ENCODE assay signal across 23 cellular contexts in the genomic region with DNA sequence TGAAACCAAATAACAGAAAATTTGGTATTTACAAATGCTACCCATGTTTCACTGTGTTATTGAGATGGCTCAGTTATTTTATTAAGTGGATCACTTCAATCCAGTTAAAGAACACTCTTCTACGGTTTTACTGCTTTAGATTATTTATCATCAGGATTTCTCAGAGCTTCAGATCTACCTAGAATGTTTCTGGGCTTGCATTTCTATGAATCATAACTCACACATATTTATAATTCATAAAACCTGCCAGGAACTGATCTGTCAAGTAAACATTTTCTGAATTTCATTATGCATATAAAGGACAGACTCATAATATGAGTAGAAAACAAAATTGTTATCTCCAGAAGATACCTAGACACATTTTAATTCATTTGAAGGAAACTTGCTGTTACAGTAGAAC.
"Had no signal": no experiment of that assay in that cellular context is flagged by ENCODE, and none has a peak within 500 bp of the region (broad histone marks: within the 10 kb centered on the region; RNA-seq: fewer than 3 reads in every experiment).

No MANE protein-coding gene starts in this region.

- H3K27ac Mint-ChIP-seq: effector memory CD8-positive, alpha-beta T cell; memory B cell; natural killer cell; stimulated activated naive B cell treated with anti-CD40 and anti-IgM and Interleukin-4, amounts not matched to agents 10 μg/mL and 1 μg/mL and 100 μg/mL, for 72 hours; stimulated activated naive CD8-positive, alpha-beta T cell treated with anti-CD3 and anti-CD28 coated beads, Interleukin-15, amount 100 ng/mL, for 72 hours; type B pancreatic cell had no signal

- H3K4me1 ChIP-seq: gastroesophageal sphincter, heart left ventricle, lower lobe of right lung, right lobe of liver, thyroid gland had no signal

- H3K4me1 Mint-ChIP-seq: memory B cell; natural killer cell; neural crest cell; stimulated activated naive B cell treated with anti-CD40 and anti-IgM and Interleukin-4, amounts not matched to agents 10 μg/mL and 1 μg/mL and 100 μg/mL, for 72 hours; stimulated activated naive CD8-positive, alpha-beta T cell treated with anti-CD3 and anti-CD28 coated beads, Interleukin-15, amount 100 ng/mL, for 72 hours had no signal

- H3K9me3 ChIP-seq: gastroesophageal sphincter, heart left ventricle, lower lobe of right lung, neutrophil, pancreas, right lobe of liver, thyroid gland had no signal

- FAIRE-seq: endometrium, pancreas, small intestine had no signal

- DNase-seq: cortex of kidney; effector memory CD8-positive, alpha-beta T cell; foreskin fibroblast; heart left ventricle; hippocampal formation; islet precursor cell; left ventricle myocardium superior; lower lobe of right lung; natural killer cell; pancreas; right lobe of liver; small intestine; stimulated activated CD4-positive, alpha-beta T cell treated with anti-CD3 and anti-CD28 coated beads, Interleukin-15, amount 100 ng/mL, for 24 hours; stimulated activated CD4-positive, alpha-beta T cell treated with anti-CD3 and anti-CD28 coated beads, Interleukin-2, amount 100 ng/mL, for 48 hours; stimulated activated naive B cell treated with anti-CD40 and anti-IgM and Interleukin-4, amounts not matched to agents 10 μg/mL and 1 μg/mL and 100 μg/mL, for 72 hours; stimulated activated naive CD8-positive, alpha-beta T cell treated with anti-CD3 and anti-CD28 coated beads, Interleukin-15, amount 100 ng/mL, for 72 hours; thyroid gland had no signal

- H3K27me3 ChIP-seq: gastroesophageal sphincter, heart left ventricle, neutrophil, pancreas, right lobe of liver, thyroid gland had no signal

- H3K36me3 Mint-ChIP-seq: memory B cell; stimulated activated naive B cell treated with anti-CD40 and anti-IgM and Interleukin-4, amounts not matched to agents 10 μg/mL and 1 μg/mL and 100 μg/mL, for 72 hours; type B pancreatic cell had no signal

- H3K36me3 ChIP-seq: gastroesophageal sphincter, heart left ventricle, lower lobe of right lung, neutrophil, pancreas, right lobe of liver, thyroid gland had no signal

- ATAC-seq: effector memory CD8-positive, alpha-beta T cell; gastroesophageal sphincter; heart left ventricle; left ventricle myocardium superior; lower lobe of right lung; natural killer cell; right lobe of liver; stimulated activated naive B cell treated with anti-CD40 and anti-IgM and Interleukin-4, amounts not matched to agents 10 μg/mL and 1 μg/mL and 100 μg/mL, for 72 hours; stimulated activated naive CD8-positive, alpha-beta T cell treated with anti-CD3 and anti-CD28 coated beads, Interleukin-15, amount 100 ng/mL, for 72 hours had no signal

- H3K27me3 Mint-ChIP-seq: effector memory CD8-positive, alpha-beta T cell; memory B cell; stimulated activated naive B cell treated with anti-CD40 and anti-IgM and Interleukin-4, amounts not matched to agents 10 μg/mL and 1 μg/mL and 100 μg/mL, for 72 hours; stimulated activated naive CD8-positive, alpha-beta T cell treated with anti-CD3 and anti-CD28 coated beads, Interleukin-15, amount 100 ng/mL, for 72 hours; type B pancreatic cell had no signal

- H3K9me3 Mint-ChIP-seq: neural crest cell, type B pancreatic cell had no signal

- H3K4me3 ChIP-seq: gastroesophageal sphincter, heart left ventricle, lower lobe of right lung, pancreas, right lobe of liver, thyroid gland had no signal

- H3K4me3 Mint-ChIP-seq: effector memory CD8-positive, alpha-beta T cell; memory B cell; natural killer cell; neural crest cell; stimulated activated naive B cell treated with anti-CD40 and anti-IgM and Interleukin-4, amounts not matched to agents 10 μg/mL and 1 μg/mL and 100 μg/mL, for 72 hours; stimulated activated naive CD8-positive, alpha-beta T cell treated with anti-CD3 and anti-CD28 coated beads, Interleukin-15, amount 100 ng/mL, for 72 hours; type B pancreatic cell had no signal

- H3K27ac ChIP-seq: gastroesophageal sphincter, heart left ventricle, lower lobe of right lung, neutrophil, pancreas, right lobe of liver, thyroid gland had no signal
